ENCODE assay signal across 1 cellular context in the genomic region with DNA sequence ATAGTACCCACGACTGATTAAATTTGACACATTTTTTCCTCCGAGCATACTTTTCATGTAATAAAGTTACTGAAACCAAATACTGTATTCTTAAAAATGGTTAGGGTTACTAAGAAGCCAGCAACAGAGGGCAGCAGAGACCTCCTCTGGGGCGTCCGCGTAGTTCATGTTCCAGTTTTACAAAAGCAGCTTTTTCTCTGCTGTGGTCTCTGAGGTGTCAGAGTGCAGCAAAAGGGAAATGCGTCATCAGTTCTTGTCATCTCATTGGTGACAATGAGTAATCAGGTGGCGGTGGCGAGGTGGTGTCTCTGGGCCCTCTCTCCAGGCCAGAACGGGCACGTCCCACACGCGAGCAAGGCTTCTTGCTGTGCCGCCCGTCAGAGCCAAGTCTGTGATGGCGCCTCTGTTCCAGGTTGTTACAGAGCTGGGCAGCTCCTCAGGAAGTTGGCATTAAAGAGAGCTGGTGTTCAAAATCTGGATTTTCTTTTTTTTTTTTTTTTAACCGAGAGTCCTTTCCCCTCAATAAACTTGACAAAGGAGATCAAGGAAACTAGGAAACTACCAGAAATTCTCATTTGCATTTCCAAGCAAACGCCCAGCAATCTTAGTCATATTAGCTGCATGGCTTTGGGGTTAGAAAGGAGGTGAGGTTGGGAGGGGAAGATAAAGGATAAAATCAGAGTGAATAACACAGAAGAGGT.
TF ChIP-seq lines count a peak whose summit lies in the region.

No MANE protein-coding gene starts in this region.

TF ChIP-seq in HepG2, 621 proteins besides CTCF, POLR2A, EP300 and RAD21 (continued from another document and continues in another):
- TF ChIP-seq ZNF276 (CRISPR knock-in tag; IDR thresholded peaks at IDR 0.05; ENCODE audit: low read depth), result peak; percentile 59; the same call in 1 of the 2 replicates
- TF ChIP-seq KDM1A (CRISPR knock-in tag; IDR thresholded peaks at IDR 0.05), result 0 out of 2 replicates have a peak, but pooled peaks have one; percentile 25
- no peak for TF ChIP-seq ZBTB14 (CRISPR knock-in tag; IDR thresholded peaks at IDR 0.05)
- TF ChIP-seq TMF1 (CRISPR knock-in tag; IDR thresholded peaks at IDR 0.05; ENCODE audit: low read depth), result no peak
- TF ChIP-seq ZNF607 (CRISPR knock-in tag; IDR thresholded peaks at IDR 0.05; ENCODE audit: borderline replicate concordance), result peak; percentile 69
- TF ChIP-seq NR1H2 (CRISPR knock-in tag; IDR thresholded peaks at IDR 0.05; ENCODE audit: borderline replicate concordance, low read depth), result no peak
- TF ChIP-seq ZNF512B (CRISPR knock-in tag; IDR thresholded peaks at IDR 0.05; ENCODE audit: borderline replicate concordance), result peak; percentile 70; the same call in 1 of the 2 replicates
- TF ChIP-seq, protein P1, sequence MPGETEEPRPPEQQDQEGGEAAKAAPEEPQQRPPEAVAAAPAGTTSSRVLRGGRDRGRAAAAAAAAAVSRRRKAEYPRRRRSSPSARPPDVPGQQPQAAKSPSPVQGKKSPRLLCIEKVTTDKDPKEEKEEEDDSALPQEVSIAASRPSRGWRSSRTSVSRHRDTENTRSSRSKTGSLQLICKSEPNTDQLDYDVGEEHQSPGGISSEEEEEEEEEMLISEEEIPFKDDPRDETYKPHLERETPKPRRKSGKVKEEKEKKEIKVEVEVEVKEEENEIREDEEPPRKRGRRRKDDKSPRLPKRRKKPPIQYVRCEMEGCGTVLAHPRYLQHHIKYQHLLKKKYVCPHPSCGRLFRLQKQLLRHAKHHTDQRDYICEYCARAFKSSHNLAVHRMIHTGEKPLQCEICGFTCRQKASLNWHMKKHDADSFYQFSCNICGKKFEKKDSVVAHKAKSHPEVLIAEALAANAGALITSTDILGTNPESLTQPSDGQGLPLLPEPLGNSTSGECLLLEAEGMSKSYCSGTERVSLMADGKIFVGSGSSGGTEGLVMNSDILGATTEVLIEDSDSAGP (CRISPR knock-in tag; IDR thresholded peaks at IDR 0.05; ENCODE audit: borderline replicate concordance), result peak; percentile 53
- peak; percentile 85; the same call in 1 of the 2 replicates for TF ChIP-seq ZNF580 (CRISPR knock-in tag; IDR thresholded peaks at IDR 0.05; ENCODE audit: borderline replicate concordance, low read depth)
- no peak for TF ChIP-seq SIN3B (IDR thresholded peaks at IDR 0.05; ENCODE audit: low read length)
- TF ChIP-seq, protein P2, sequence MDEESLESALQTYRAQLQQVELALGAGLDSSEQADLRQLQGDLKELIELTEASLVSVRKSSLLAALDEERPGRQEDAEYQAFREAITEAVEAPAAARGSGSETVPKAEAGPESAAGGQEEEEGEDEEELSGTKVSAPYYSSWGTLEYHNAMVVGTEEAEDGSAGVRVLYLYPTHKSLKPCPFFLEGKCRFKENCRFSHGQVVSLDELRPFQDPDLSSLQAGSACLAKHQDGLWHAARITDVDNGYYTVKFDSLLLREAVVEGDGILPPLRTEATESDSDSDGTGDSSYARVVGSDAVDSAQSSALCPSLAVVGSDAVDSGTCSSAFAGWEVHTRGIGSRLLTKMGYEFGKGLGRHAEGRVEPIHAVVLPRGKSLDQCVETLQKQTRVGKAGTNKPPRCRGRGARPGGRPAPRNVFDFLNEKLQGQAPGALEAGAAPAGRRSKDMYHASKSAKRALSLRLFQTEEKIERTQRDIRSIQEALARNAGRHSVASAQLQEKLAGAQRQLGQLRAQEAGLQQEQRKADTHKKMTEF (CRISPR knock-in tag; IDR thresholded peaks at IDR 0.05), result peak; percentile 90
- TF ChIP-seq BCL6 (CRISPR knock-in tag; IDR thresholded peaks at IDR 0.05), result no peak
- TF ChIP-seq KLF9 (CRISPR knock-in tag; IDR thresholded peaks at IDR 0.05; ENCODE audit: low read depth), result peak; percentile 34; the same call in 1 of the 2 replicates
- TF ChIP-seq, protein P3, sequence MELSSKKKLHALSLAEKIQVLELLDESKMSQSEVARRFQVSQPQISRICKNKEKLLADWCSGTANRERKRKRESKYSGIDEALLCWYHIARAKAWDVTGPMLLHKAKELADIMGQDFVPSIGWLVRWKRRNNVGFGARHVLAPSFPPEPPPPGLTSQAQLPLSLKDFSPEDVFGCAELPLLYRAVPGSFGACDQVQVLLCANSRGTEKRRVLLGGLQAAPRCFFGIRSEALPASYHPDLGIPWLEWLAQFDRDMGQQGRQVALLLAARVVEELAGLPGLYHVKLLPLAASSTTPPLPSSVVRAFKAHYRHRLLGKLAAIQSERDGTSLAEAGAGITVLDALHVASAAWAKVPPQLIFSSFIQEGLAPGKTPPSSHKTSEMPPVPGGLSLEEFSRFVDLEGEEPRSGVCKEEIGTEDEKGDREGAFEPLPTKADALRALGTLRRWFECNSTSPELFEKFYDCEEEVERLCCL (CRISPR knock-in tag; IDR thresholded peaks at IDR 0.05; ENCODE audit: borderline replicate concordance), result no peak
- no peak for TF ChIP-seq ZFYVE20 (CRISPR knock-in tag; IDR thresholded peaks at IDR 0.05; ENCODE audit: borderline replicate concordance, low read depth)
- TF ChIP-seq, protein P4, sequence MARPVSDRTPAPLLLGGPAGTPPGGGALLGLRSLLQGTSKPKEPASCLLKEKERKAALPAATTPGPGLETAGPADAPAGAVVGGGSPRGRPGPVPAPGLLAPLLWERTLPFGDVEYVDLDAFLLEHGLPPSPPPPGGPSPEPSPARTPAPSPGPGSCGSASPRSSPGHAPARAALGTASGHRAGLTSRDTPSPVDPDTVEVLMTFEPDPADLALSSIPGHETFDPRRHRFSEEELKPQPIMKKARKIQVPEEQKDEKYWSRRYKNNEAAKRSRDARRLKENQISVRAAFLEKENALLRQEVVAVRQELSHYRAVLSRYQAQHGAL (CRISPR knock-in tag; IDR thresholded peaks at IDR 0.05; ENCODE audit: not compliant biosample characterization), result no peak
- no peak for TF ChIP-seq ZNF569 (CRISPR knock-in tag; IDR thresholded peaks at IDR 0.05; ENCODE audit: borderline replicate concordance)
- TF ChIP-seq ZNF33A (CRISPR knock-in tag; IDR thresholded peaks at IDR 0.05; ENCODE audit: borderline replicate concordance), result no peak; the same call in 1 of the 2 replicates
- no peak for TF ChIP-seq ZNF251 (CRISPR knock-in tag; IDR thresholded peaks at IDR 0.05)
- TF ChIP-seq ZFP1 (CRISPR knock-in tag; IDR thresholded peaks at IDR 0.05), result 0 out of 2 replicates have a peak, but pooled peaks have one; percentile 69
- peak; percentile 82; the same call in 1 of the 2 replicates for TF ChIP-seq ZMAT3 (CRISPR knock-in tag; conservative IDR thresholded peaks at IDR 0.05)
- no peak for TF ChIP-seq ZNF564 (CRISPR knock-in tag; IDR thresholded peaks at IDR 0.05)
- no peak; the same call in 1 of the 2 replicates for TF ChIP-seq ZSCAN21 (CRISPR knock-in tag; IDR thresholded peaks at IDR 0.05; ENCODE audit: borderline replicate concordance)
- no peak for TF ChIP-seq ZNF562 (CRISPR knock-in tag; IDR thresholded peaks at IDR 0.05; ENCODE audit: borderline replicate concordance)
- TF ChIP-seq EEA1 (CRISPR knock-in tag; IDR thresholded peaks at IDR 0.05; ENCODE audit: borderline replicate concordance), result no peak
- TF ChIP-seq ZFX (CRISPR knock-in tag; IDR thresholded peaks at IDR 0.05; ENCODE audit: low read depth), result peak; percentile 90
- peak; percentile 17; the same call in 1 of the 2 replicates for TF ChIP-seq TCF7 (IDR thresholded peaks at IDR 0.05; ENCODE audit: low read depth)
- TF ChIP-seq SIN3A (IDR thresholded peaks at IDR 0.05; ENCODE audit: borderline replicate concordance, low read depth, low read length), result peak; percentile 67; the same call in 1 of the 2 replicates
- peak; percentile 63 for TF ChIP-seq KMT2A (CRISPR knock-in tag; IDR thresholded peaks at IDR 0.05)
- TF ChIP-seq, protein P5, sequence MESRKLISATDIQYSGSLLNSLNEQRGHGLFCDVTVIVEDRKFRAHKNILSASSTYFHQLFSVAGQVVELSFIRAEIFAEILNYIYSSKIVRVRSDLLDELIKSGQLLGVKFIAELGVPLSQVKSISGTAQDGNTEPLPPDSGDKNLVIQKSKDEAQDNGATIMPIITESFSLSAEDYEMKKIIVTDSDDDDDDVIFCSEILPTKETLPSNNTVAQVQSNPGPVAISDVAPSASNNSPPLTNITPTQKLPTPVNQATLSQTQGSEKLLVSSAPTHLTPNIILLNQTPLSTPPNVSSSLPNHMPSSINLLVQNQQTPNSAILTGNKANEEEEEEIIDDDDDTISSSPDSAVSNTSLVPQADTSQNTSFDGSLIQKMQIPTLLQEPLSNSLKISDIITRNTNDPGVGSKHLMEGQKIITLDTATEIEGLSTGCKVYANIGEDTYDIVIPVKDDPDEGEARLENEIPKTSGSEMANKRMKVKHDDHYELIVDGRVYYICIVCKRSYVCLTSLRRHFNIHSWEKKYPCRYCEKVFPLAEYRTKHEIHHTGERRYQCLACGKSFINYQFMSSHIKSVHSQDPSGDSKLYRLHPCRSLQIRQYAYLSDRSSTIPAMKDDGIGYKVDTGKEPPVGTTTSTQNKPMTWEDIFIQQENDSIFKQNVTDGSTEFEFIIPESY (CRISPR knock-in tag; IDR thresholded peaks at IDR 0.05), result peak; percentile 75; the same call in 1 of the 2 replicates
- TF ChIP-seq ZNF678 (CRISPR knock-in tag; IDR thresholded peaks at IDR 0.05), result no peak
- peak; percentile 80 for TF ChIP-seq GATAD1 (CRISPR knock-in tag; IDR thresholded peaks at IDR 0.05)
- peak; percentile 82; the same call in 1 of the 2 replicates for TF ChIP-seq TARDBP (CRISPR knock-in tag; IDR thresholded peaks at IDR 0.05)
- TF ChIP-seq ZNF775 (CRISPR knock-in tag; IDR thresholded peaks at IDR 0.05; ENCODE audit: borderline replicate concordance), result no peak
- TF ChIP-seq ZNF296 (CRISPR knock-in tag; conservative IDR thresholded peaks at IDR 0.05), result no peak; the same call in 1 of the 2 replicates
- TF ChIP-seq ZNF570 (CRISPR knock-in tag; IDR thresholded peaks at IDR 0.05; ENCODE audit: borderline replicate concordance), result no peak
- no peak for TF ChIP-seq BATF2 (CRISPR knock-in tag; IDR thresholded peaks at IDR 0.05)
- TF ChIP-seq ZNF644 (CRISPR knock-in tag; IDR thresholded peaks at IDR 0.05; ENCODE audit: low read depth), result peak; percentile 70
- TF ChIP-seq PLRG1 (conservative IDR thresholded peaks at IDR 0.05), result no peak
- TF ChIP-seq XBP1 (CRISPR knock-in tag; IDR thresholded peaks at IDR 0.05), result no peak; the same call in 1 of the 2 replicates
- peak; percentile 69; the same call in 1 of the 2 replicates for TF ChIP-seq HNF1B (CRISPR knock-in tag; IDR thresholded peaks at IDR 0.05)
- no peak for TF ChIP-seq FIP1L1 (IDR thresholded peaks at IDR 0.05; ENCODE audit: borderline replicate concordance, insufficient read depth, low read depth, low read length)
- no peak for TF ChIP-seq ZNF121 (CRISPR knock-in tag; IDR thresholded peaks at IDR 0.05)
- TF ChIP-seq ZNF547 (CRISPR knock-in tag; IDR thresholded peaks at IDR 0.05), result no peak
- peak; percentile 9; the same call in 1 of the 2 replicates for TF ChIP-seq SMARCC2 (IDR thresholded peaks at IDR 0.05)
